In the genomic region with DNA sequence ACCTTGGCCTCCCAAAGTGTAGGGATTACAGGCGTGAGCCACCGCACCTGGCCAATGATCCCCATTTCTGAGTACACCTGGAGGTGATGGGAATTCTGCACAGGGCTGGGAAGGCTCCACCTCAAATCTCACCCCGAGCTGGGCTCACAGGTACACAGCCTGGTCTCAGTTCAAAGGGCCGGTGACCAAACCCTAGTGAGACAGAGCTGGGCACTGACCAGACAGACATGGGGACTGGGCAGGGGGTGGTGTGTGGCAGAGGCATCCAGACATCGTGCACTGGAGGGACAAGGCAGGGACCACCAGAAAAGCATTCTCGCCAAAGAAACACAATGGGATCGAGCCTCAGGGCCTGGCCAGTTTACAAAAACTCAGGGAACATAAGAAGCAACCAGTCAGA, we compare ENCODE assay signal across 1 cellular context.
TF ChIP-seq lines count a peak whose summit lies in the region.

No MANE protein-coding gene starts in this region.

TF ChIP-seq in HepG2, 621 proteins besides CTCF, POLR2A, EP300 and RAD21:
- TF ChIP-seq, protein P1, sequence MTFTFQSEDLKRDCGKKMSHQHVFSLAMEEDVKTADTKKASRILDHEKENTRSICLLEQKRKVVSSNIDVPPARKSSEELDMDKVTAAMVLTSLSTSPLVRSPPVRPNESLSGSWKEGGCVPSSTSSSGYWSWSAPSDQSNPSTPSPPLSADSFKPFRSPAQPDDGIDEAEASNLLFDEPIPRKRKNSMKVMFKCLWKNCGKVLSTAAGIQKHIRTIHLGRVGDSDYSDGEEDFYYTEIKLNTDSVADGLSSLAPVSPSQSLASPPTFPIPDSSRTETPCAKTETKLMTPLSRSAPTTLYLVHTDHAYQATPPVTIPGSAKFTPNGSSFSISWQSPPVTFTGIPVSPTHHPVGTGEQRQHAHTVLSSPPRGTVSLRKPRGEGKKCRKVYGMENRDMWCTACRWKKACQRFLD (CRISPR knock-in tag; IDR thresholded peaks at IDR 0.05; ENCODE audit: borderline replicate concordance) = no peak
- TF ChIP-seq ZNF383 (CRISPR knock-in tag; IDR thresholded peaks at IDR 0.05; ENCODE audit: borderline replicate concordance) (no peak), ZNF713 (CRISPR knock-in tag; IDR thresholded peaks at IDR 0.05) (no peak)
- TF ChIP-seq, protein P2, sequence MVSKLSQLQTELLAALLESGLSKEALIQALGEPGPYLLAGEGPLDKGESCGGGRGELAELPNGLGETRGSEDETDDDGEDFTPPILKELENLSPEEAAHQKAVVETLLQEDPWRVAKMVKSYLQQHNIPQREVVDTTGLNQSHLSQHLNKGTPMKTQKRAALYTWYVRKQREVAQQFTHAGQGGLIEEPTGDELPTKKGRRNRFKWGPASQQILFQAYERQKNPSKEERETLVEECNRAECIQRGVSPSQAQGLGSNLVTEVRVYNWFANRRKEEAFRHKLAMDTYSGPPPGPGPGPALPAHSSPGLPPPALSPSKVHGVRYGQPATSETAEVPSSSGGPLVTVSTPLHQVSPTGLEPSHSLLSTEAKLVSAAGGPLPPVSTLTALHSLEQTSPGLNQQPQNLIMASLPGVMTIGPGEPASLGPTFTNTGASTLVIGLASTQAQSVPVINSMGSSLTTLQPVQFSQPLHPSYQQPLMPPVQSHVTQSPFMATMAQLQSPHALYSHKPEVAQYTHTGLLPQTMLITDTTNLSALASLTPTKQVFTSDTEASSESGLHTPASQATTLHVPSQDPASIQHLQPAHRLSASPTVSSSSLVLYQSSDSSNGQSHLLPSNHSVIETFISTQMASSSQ (IDR thresholded peaks at IDR 0.05; ENCODE audit: low read depth) = no peak
- TF ChIP-seq, protein P2 (CRISPR knock-in tag; IDR thresholded peaks at IDR 0.05; ENCODE audit: borderline replicate concordance) = no peak
- TF ChIP-seq, protein P3, sequence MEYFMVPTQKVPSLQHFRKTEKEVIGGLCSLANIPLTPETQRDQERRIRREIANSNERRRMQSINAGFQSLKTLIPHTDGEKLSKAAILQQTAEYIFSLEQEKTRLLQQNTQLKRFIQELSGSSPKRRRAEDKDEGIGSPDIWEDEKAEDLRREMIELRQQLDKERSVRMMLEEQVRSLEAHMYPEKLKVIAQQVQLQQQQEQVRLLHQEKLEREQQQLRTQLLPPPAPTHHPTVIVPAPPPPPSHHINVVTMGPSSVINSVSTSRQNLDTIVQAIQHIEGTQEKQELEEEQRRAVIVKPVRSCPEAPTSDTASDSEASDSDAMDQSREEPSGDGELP (IDR thresholded peaks at IDR 0.05; ENCODE audit: borderline replicate concordance, low read depth) = no peak
